ENCODE assay signal across 18 cellular contexts in genomic region chr12:47318963-47319362, GRCh38.
DNase-seq lines count a peak whose midpoint lies in the region; ATAC-seq and TF ChIP-seq lines count a peak whose summit lies in the region.
"Had no signal": no experiment of that assay in that cellular context is flagged by ENCODE, and none has a peak within 500 bp of the region (broad histone marks: within the 10 kb centered on the region; RNA-seq: fewer than 3 reads in every experiment).

No MANE protein-coding gene starts in this region.

- no peaks in the 10 kb centered on the region for H3K27me3 Mint-ChIP-seq in activated naive CD8-positive, alpha-beta T cell treated with anti-CD3 and anti-CD28 coated beads, Interleukin-2, amount 10 ng/mL, durations not matched to agents 7 days and 5 days
- no peaks in the 10 kb centered on the region for H3K27me3 Mint-ChIP-seq in activated naive CD8-positive, alpha-beta T cell treated with anti-CD3 and anti-CD28 coated beads for 36 hours
- H3K27me3 Mint-ChIP-seq in activated T-helper 17 cell treated with anti-CD3 and anti-CD28 coated beads, Interleukin-2, amount 50 U/mL, for 72 hours: no peaks in the 10 kb centered on the region
- no peaks in the 10 kb centered on the region for H3K27me3 Mint-ChIP-seq in natural killer cell (ENCODE audit: low read depth in 2 of 2)
- H3K27me3 Mint-ChIP-seq: CD4-positive, CD25-positive, alpha-beta regulatory T cell had no signal

- H3K4me2 ChIP-seq in GM23248 (ENCODE audit: unreplicated experiment): no peak overlapping the region

- H3K27me3 ChIP-seq in GM23248 (replicated peaks; ENCODE audit: insufficient read depth): no peaks in the 10 kb centered on the region

- TF ChIP-seq CTCF in natural killer cell (IDR thresholded peaks at IDR 0.05): no peak

- peak; percentile 63 for ATAC-seq in activated naive CD8-positive, alpha-beta T cell treated with anti-CD3 and anti-CD28 coated beads, Interleukin-2, amount 10 ng/mL, durations not matched to agents 7 days and 5 days (ENCODE audit: low read depth)
- peak; percentile 35 for ATAC-seq in activated T-helper 17 cell treated with anti-CD3 and anti-CD28 coated beads, Interleukin-2, amount 50 U/mL, for 72 hours (replicated peaks)
- ATAC-seq in natural killer cell (peak in 2 of 3 donors; percentile 46 to 49), HG03439 (IDR thresholded peaks at IDR 0.05; ENCODE audit: unreplicated experiment) (no peak), Right ventricle myocardium inferior (no peak)

- H3K9me3 ChIP-seq in GM23248 (ENCODE audit: low read depth): no peaks in the 10 kb centered on the region

- no peak overlapping the region for H2AFZ ChIP-seq in GM23248

- no peak overlapping the region for H3K27ac Mint-ChIP-seq in activated naive CD8-positive, alpha-beta T cell treated with anti-CD3 and anti-CD28 coated beads, Interleukin-2, amount 10 ng/mL, durations not matched to agents 7 days and 5 days
- H3K27ac Mint-ChIP-seq in activated naive CD8-positive, alpha-beta T cell treated with anti-CD3 and anti-CD28 coated beads for 36 hours: no peak overlapping the region
- no peak overlapping the region for H3K27ac Mint-ChIP-seq in activated T-helper 17 cell treated with anti-CD3 and anti-CD28 coated beads, Interleukin-2, amount 50 U/mL, for 72 hours
- peak overlapping the region; percentile 59 to 83 for H3K27ac Mint-ChIP-seq in natural killer cell

- peaks cover 7% of the 10 kb centered on the region for H3K9me3 Mint-ChIP-seq in activated naive CD8-positive, alpha-beta T cell treated with anti-CD3 and anti-CD28 coated beads, Interleukin-2, amount 10 ng/mL, durations not matched to agents 7 days and 5 days
- peaks cover 8% of the 10 kb centered on the region for H3K9me3 Mint-ChIP-seq in activated naive CD8-positive, alpha-beta T cell treated with anti-CD3 and anti-CD28 coated beads for 36 hours
- no peaks in the 10 kb centered on the region for H3K9me3 Mint-ChIP-seq in activated T-helper 17 cell treated with anti-CD3 and anti-CD28 coated beads, Interleukin-2, amount 50 U/mL, for 72 hours
- no peaks in the 10 kb centered on the region for H3K9me3 Mint-ChIP-seq in natural killer cell

- 87 to 89% methylated on average over 4 of the region's 4 CpGs for WGBS in GM23248 (ENCODE audit: low coverage in 1 of 2, low lambda C conversion rate in 2 of 2, missing lambda C conversion rate in 2 of 2), 2 experiments

- 0 out of 2 replicates have a peak, but pooled peaks cover 7% of the 10 kb centered on the region for H3K4me1 ChIP-seq in GM23248 (ENCODE audit: insufficient read depth)

- H3K9ac ChIP-seq in GM23248: no peak overlapping the region

- H3K4me1 Mint-ChIP-seq in activated naive CD8-positive, alpha-beta T cell treated with anti-CD3 and anti-CD28 coated beads, Interleukin-2, amount 10 ng/mL, durations not matched to agents 7 days and 5 days: peaks cover 26% of the 10 kb centered on the region
- peaks cover 31% of the 10 kb centered on the region for H3K4me1 Mint-ChIP-seq in activated naive CD8-positive, alpha-beta T cell treated with anti-CD3 and anti-CD28 coated beads for 36 hours
- H3K4me1 Mint-ChIP-seq in activated T-helper 17 cell treated with anti-CD3 and anti-CD28 coated beads, Interleukin-2, amount 50 U/mL, for 72 hours: peaks cover 22% of the 10 kb centered on the region
- peaks cover 19 to 24% of the 10 kb centered on the region in 2 donors for H3K4me1 Mint-ChIP-seq in natural killer cell

- H3K36me3 Mint-ChIP-seq in activated naive CD8-positive, alpha-beta T cell treated with anti-CD3 and anti-CD28 coated beads, Interleukin-2, amount 10 ng/mL, durations not matched to agents 7 days and 5 days: no peaks in the 10 kb centered on the region
- peaks cover 12% of the 10 kb centered on the region for H3K36me3 Mint-ChIP-seq in activated naive CD8-positive, alpha-beta T cell treated with anti-CD3 and anti-CD28 coated beads for 36 hours
- no peaks in the 10 kb centered on the region for H3K36me3 Mint-ChIP-seq in activated T-helper 17 cell treated with anti-CD3 and anti-CD28 coated beads, Interleukin-2, amount 50 U/mL, for 72 hours (ENCODE audit: low read depth)
- no peaks in the 10 kb centered on the region for H3K36me3 Mint-ChIP-seq in natural killer cell
- H3K36me3 Mint-ChIP-seq: CD4-positive, CD25-positive, alpha-beta regulatory T cell had no signal

- no peaks in the 10 kb centered on the region for H4K20me1 ChIP-seq in GM23248 (ENCODE audit: insufficient read depth)

- no peak for DNase-seq in activated naive CD8-positive, alpha-beta T cell treated with anti-CD3 and anti-CD28 coated beads, Interleukin-2, amount 10 ng/mL, durations not matched to agents 7 days and 5 days
- no peak for DNase-seq in activated naive CD8-positive, alpha-beta T cell treated with anti-CD3 and anti-CD28 coated beads for 36 hours
- DNase-seq in natural killer cell: no peak
- DNase-seq in GM23248: no peak
- no peak for DNase-seq in Right ventricle myocardium inferior (ENCODE audit: missing footprints)
- DNase-seq in HuH-7 (ENCODE audit: low spot score): no peak
- DNase-seq: CD4-positive, CD25-positive, alpha-beta regulatory T cell; DMS79 treated with DMSO at 0.1 percent for 48 hours; GDM1; GOT3; KG1; NCI-H1048; NCI-H226; NCI-H526 treated with DMSO at 0.1 percent for 48 hours had no signal

- POLR2A ChIA-PET in activated naive CD8-positive, alpha-beta T cell treated with anti-CD3 and anti-CD28 coated beads, Interleukin-2, amount 10 ng/mL, durations not matched to agents 7 days and 5 days (lab: Charles Lee): interaction anchor here (0.6 to 2.0 kb wide), 6 partner anchors 77 to 672 kb away, joined by 3 to 5 read pairs (median 4); partner anchors contain the start of genes AMIGO2 and PCED1B

- intact Hi-C loops in natural killer cell (cut with micrococcal nuclease) (loop anchor here (5.0 kb wide), 2 partner anchors 42 to 73 kb away; no protein-coding TSS in a partner anchor), Right ventricle myocardium inferior (cut with DNase I) (loop anchor here (5.0 kb wide), 1 partner anchor 43 kb away; no protein-coding TSS in a partner anchor)

- H3K4me3 ChIP-seq in GM23248: no peak overlapping the region

- H3K79me2 ChIP-seq in GM23248 (ENCODE audit: insufficient read depth): no peaks in the 10 kb centered on the region

- H3F3A ChIP-seq in GM23248 (ENCODE audit: insufficient read depth): no peaks in the 10 kb centered on the region

- no peak overlapping the region for H3K27ac ChIP-seq in GM23248
- H3K27ac ChIP-seq: HL-60, RWPE1 had no signal

- in situ Hi-C loops in GM23248 (cut with MboI): no loop called here

- H3K9me2 ChIP-seq in GM23248 (ENCODE audit: insufficient read depth): no peaks in the 10 kb centered on the region

- H3K4me3 Mint-ChIP-seq in activated naive CD8-positive, alpha-beta T cell treated with anti-CD3 and anti-CD28 coated beads, Interleukin-2, amount 10 ng/mL, durations not matched to agents 7 days and 5 days: no peak overlapping the region
- H3K4me3 Mint-ChIP-seq in activated naive CD8-positive, alpha-beta T cell treated with anti-CD3 and anti-CD28 coated beads for 36 hours: no peak overlapping the region
- no peak overlapping the region for H3K4me3 Mint-ChIP-seq in activated T-helper 17 cell treated with anti-CD3 and anti-CD28 coated beads, Interleukin-2, amount 50 U/mL, for 72 hours
- no peak overlapping the region for H3K4me3 Mint-ChIP-seq in natural killer cell
- H3K4me3 Mint-ChIP-seq: CD4-positive, CD25-positive, alpha-beta regulatory T cell had no signal

- H3K36me3 ChIP-seq in GM23248 (ENCODE audit: low read depth): no peaks in the 10 kb centered on the region

Comparison
In these comparisons a context has a peak if more than half of its experiments do, and no peak if none do; other contexts are left out.
1. ATAC-seq: peak in activated naive CD8-positive, alpha-beta T cell treated with anti-CD3 and anti-CD28 coated beads, Interleukin-2, amount 10 ng/mL, durations not matched to agents 7 days and 5 days (single experiment), activated T-helper 17 cell treated with anti-CD3 and anti-CD28 coated beads, Interleukin-2, amount 50 U/mL, for 72 hours (single experiment) and natural killer cell (2 of 3); none in HG03439 (single experiment) and Right ventricle myocardium inferior (single experiment).
2. H3K27ac Mint-ChIP-seq: peak in natural killer cell (2 of 2); none in activated naive CD8-positive, alpha-beta T cell treated with anti-CD3 and anti-CD28 coated beads, Interleukin-2, amount 10 ng/mL, durations not matched to agents 7 days and 5 days (single experiment), activated naive CD8-positive, alpha-beta T cell treated with anti-CD3 and anti-CD28 coated beads for 36 hours (single experiment) and activated T-helper 17 cell treated with anti-CD3 and anti-CD28 coated beads, Interleukin-2, amount 50 U/mL, for 72 hours (single experiment).